ENCODE assay signal across 32 cellular contexts in genomic region chr6:100925756-100926155, GRCh38.
"Had no signal": no experiment of that assay in that cellular context is flagged by ENCODE, and none has a peak within 500 bp of the region (broad histone marks: within the 10 kb centered on the region; RNA-seq: fewer than 3 reads in every experiment).

No MANE protein-coding gene starts in this region.

- ATAC-seq: activated CD8-positive, alpha-beta T cell treated with anti-CD3 and anti-CD28 coated beads for 36 hours; activated naive CD4-positive, alpha-beta T cell treated with anti-CD3 and anti-CD28 coated beads, Interleukin-2, amount 50 U/mL, for 72 hours; activated T-cell treated with anti-CD3 and anti-CD28 coated beads, Interleukin-2, amount 50 U/mL, for 4 hours; activated T-cell treated with anti-CD3 and anti-CD28 coated beads, Interleukin-2, amount 50 U/mL, for 72 hours; activated T-helper 17 cell treated with anti-CD3 and anti-CD28 coated beads, Interleukin-2, amount 50 U/mL, for 72 hours; body of pancreas had no signal

- H3K27ac ChIP-seq: adrenal gland, body of pancreas, brain microvascular endothelial cell, breast epithelium, VCaP had no signal

- H3K4me1 ChIP-seq: adrenal gland, body of pancreas, breast epithelium had no signal

- H3K4me3 ChIP-seq: adrenal gland, body of pancreas, breast epithelium had no signal

- DNase-seq: activated B cell treated with CpG ODN at 0.5 μM for 24 hours; activated CD4-positive, alpha-beta memory T cell treated with anti-CD3 and anti-CD28 coated beads for 36 hours; activated CD4-positive, alpha-beta T cell treated with anti-CD3 and anti-CD28 coated beads for 4 hours; activated CD4-positive, alpha-beta T cell treated with anti-CD3 and anti-CD28 coated beads, Interleukin-2, amount 10 ng/mL, durations not matched to agents 24 days and 14 days; activated CD4-positive, alpha-beta T cell treated with anti-CD3 and anti-CD28 coated beads, Interleukin-2, amount 50 U/mL, for 1 hour; activated CD4-positive, alpha-beta T cell treated with anti-CD3 and anti-CD28 coated beads, Interleukin-2, amount 50 U/mL, for 4 hours; activated CD4-positive, CD25-positive, alpha-beta regulatory T cell treated with anti-CD3 and anti-CD28 coated beads, Interleukin-2, amount 50 U/mL, for 72 hours; activated CD8-positive, alpha-beta memory T cell treated with anti-CD3 and anti-CD28 coated beads, Interleukin-2, amount 50 U/mL, for 4 hours; activated CD8-positive, alpha-beta T cell treated with anti-CD3 and anti-CD28 coated beads for 36 hours; activated effector memory CD4-positive, alpha-beta T cell treated with anti-CD3 and anti-CD28 coated beads, Interleukin-2, amount 50 U/mL, for 16 hours; activated gamma-delta T cell treated with Interleukin-2 at 50 U/mL for 16 hours; activated naive CD4-positive, alpha-beta T cell; activated naive CD4-positive, alpha-beta T cell treated with anti-CD3 and anti-CD28 coated beads for 36 hours; activated naive CD4-positive, alpha-beta T cell treated with anti-CD3 and anti-CD28 coated beads, Interleukin-2, amount 50 U/mL, for 16 hours; activated naive CD8-positive, alpha-beta T cell treated with anti-CD3 and anti-CD28 coated beads for 36 hours; activated T-cell treated with anti-CD3 and anti-CD28 coated beads for 4 hours; activated T-cell treated with anti-CD3 and anti-CD28 coated beads, Interleukin-2, amount 50 U/mL, for 1 hour; activated T-cell treated with anti-CD3 and anti-CD28 coated beads, Interleukin-2, amount 50 U/mL, for 4 hours; activated T-cell treated with anti-CD3 and anti-CD28 coated beads, Interleukin-2, amount 50 U/mL, for 72 hours; adrenal gland; amniotic stem cell; aorta; body of pancreas; brain microvascular endothelial cell; central memory CD4-positive, alpha-beta T cell; T-helper 1 cell; T-helper 2 cell; T-helper 9 cell had no signal

- H3K36me3 ChIP-seq: adrenal gland, brain microvascular endothelial cell, breast epithelium had no signal

- H3K9me3 ChIP-seq: adrenal gland, body of pancreas, breast epithelium had no signal
